15 cellular contexts compared by ENCODE assay signal in genomic region chr10:50595785-50596184, GRCh38. TPM values are rescaled to one million over a fixed set of nuclear protein-coding genes. Genes with fewer than 3 reads are reported as not detected.
DNase-seq lines count a peak whose midpoint lies in the region; ATAC-seq, FAIRE-seq and TF ChIP-seq lines count a peak whose summit lies in the region.
"Had no signal": no experiment of that assay in that cellular context is flagged by ENCODE, and none has a peak within 500 bp of the region (broad histone marks: within the 10 kb centered on the region; RNA-seq: fewer than 3 reads in every experiment).

No MANE protein-coding gene starts in this region.

- H3K4me1 ChIP-seq in body of pancreas (peaks cover 61% of the 10 kb centered on the region), pancreas (peaks cover 22 to 35% (median 33%) of the 10 kb centered on the region in 3 donors)

- H3K27ac ChIP-seq in body of pancreas (peak overlapping the region in 3 of 4 donors; percentile 65 to 76 (median 70)), pancreas (peak overlapping the region in 3 of 4 donors; percentile 15 to 76 (median 63))
- H3K27ac ChIP-seq: BLaER1 treated with 17β-estradiol and CSF1 and Interleukin-3, amounts not matched to agents 10 nM and 100 nM had no signal

- DNase-seq in G401 (ENCODE audit: low spot score), result peak; percentile 55
- peak; percentile 42 for DNase-seq in NCI-H69 (lab: John Stamatoyannopoulos, UW)
- DNase-seq in body of pancreas, result peak in 2 of 4 donors; percentile 49 to 61
- no peak for DNase-seq in pancreas
- no peak for DNase-seq in NCI-H146 treated with DMSO at 0.1 percent for 48 hours (lab: John Stamatoyannopoulos, UW; ENCODE audit: unreplicated experiment)
- DNase-seq: Calu3; CD8-positive, alpha-beta T cell; GDM1; H7 had no signal

- TF ChIP-seq CTCF in body of pancreas (IDR thresholded peaks at IDR 0.05) (no peak), pancreas (IDR thresholded peaks at IDR 0.05) (no peak)

- no peak for FAIRE-seq in pancreas (lab: Jason Lieb, UNC)
- FAIRE-seq: GM12892, GM18507, HTR-8/SVneo had no signal

- H3K9me3 ChIP-seq in body of pancreas (no peaks in the 10 kb centered on the region), pancreas (no peaks in the 10 kb centered on the region)
- H3K9me3 ChIP-seq: BLaER1 treated with 17β-estradiol and CSF1 and Interleukin-3, amounts not matched to agents 10 nM and 100 nM had no signal

- ATAC-seq in body of pancreas, result peak; percentile 38
- ATAC-seq in pancreas, result peak; percentile 42 to 70 (median 62)
- no peak for ATAC-seq in GM19455 (IDR thresholded peaks at IDR 0.05; ENCODE audit: unreplicated experiment)
- ATAC-seq: CD8-positive, alpha-beta T cell; GM23338 had no signal

- TF ChIP-seq POLR2A in body of pancreas (IDR thresholded peaks at IDR 0.05), result no peak

- in situ Hi-C loops in G401 (cut with HindIII; ENCODE audit: low sequenced_read_pairs), result no loop called here

- H3K36me3 ChIP-seq in body of pancreas (replicated peaks in 1 of 2; ENCODE audit: insufficient read depth in 1 of 2, low read depth in 2 of 2) (no peaks in the 10 kb centered on the region), pancreas (no peaks in the 10 kb centered on the region)
- H3K36me3 ChIP-seq: BLaER1 treated with 17β-estradiol and CSF1 and Interleukin-3, amounts not matched to agents 10 nM and 100 nM had no signal

- intact Hi-C loops in body of pancreas (cut with DNase I), result no loop called here
- intact Hi-C loops in pancreas (cut with DNase I), result no loop called here

- WGBS in body of pancreas, 2 donors, result 48 to 50% methylated on average over 3 of the region's 3 CpGs
- WGBS in pancreas, 2 donors, result 38 to 46% methylated on average over 3 of the region's 3 CpGs

- no peaks in the 10 kb centered on the region for H3K27me3 ChIP-seq in body of pancreas
- H3K27me3 ChIP-seq in pancreas, result no peaks in the 10 kb centered on the region
- H3K27me3 ChIP-seq: BLaER1 treated with 17β-estradiol and CSF1 and Interleukin-3, amounts not matched to agents 10 nM and 100 nM had no signal

- no peak overlapping the region for H3K4me3 ChIP-seq in body of pancreas
- no peak overlapping the region for H3K4me3 ChIP-seq in pancreas
- H3K4me3 ChIP-seq: BLaER1 treated with 17β-estradiol and CSF1 and Interleukin-3, amounts not matched to agents 10 nM and 100 nM; GM23338 had no signal

RNA-seq across cellular contexts. Expression of gene SGMS1, which starts 28.0 kb away (rescaled TPM):
- 10.0 and 25.5 TPM in 2 replicates for total RNA-seq in G401 (2014; rRNA removed; shearing (Covaris generic))
- 10 to 100 TPM; 46.2 to 68.9 TPM for total RNA-seq in body of pancreas
- 10 to 100 TPM; 10.9 to 21.6 (median 14.4) TPM for total RNA-seq in pancreas
- polyA plus RNA-seq in pancreas, result 1 to 10 TPM; 4.8 to 7.4 TPM

Comparison
In these comparisons a context has a peak if more than half of its experiments do, and no peak if none do; other contexts are left out.
1. DNase-seq: peak in G401 (single experiment) and NCI-H69 (single experiment); none in pancreas (0 of 6) and NCI-H146 treated with DMSO at 0.1 percent for 48 hours (single experiment).